In the genomic region with DNA sequence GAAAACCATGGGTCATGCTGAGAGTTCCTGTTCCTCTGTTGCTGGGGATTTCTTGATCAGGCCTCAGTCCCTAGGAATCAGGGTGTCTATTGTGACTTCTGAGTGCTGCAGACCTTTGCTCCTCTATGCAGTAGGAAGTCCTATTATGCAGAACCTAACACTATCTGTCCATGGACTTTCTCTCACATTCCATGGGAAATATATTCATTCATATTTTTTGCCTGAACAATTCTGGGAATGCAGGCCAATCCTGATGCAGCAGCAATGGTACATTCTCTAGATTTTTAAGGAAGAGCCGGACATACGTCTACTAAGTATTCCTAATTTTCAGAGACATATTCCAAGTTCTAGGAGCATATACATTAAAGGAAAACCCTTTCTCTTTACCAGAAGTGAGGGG, we compare ENCODE assay signal across 16 cellular contexts.
"Had no signal": no experiment of that assay in that cellular context is flagged by ENCODE, and none has a peak within 500 bp of the region (broad histone marks: within the 10 kb centered on the region; RNA-seq: fewer than 3 reads in every experiment).

No MANE protein-coding gene starts in this region.

- H3K9me3 Mint-ChIP-seq: naive B cell; natural killer cell treated with Interleukin-12 subunit alpha and Interleukin-12 subunit beta and Interleukin-15 and Interleukin-18, amount 100 ng/mL, for 72 hours; stimulated activated memory B cell treated with anti-CD40 and anti-IgM and Interleukin-4, amounts not matched to agents 10 μg/mL and 1 μg/mL and 100 μg/mL, for 72 hours had no signal

- H3K4me1 Mint-ChIP-seq: stimulated activated memory B cell treated with anti-CD40 and anti-IgM and Interleukin-4, amounts not matched to agents 10 μg/mL and 1 μg/mL and 100 μg/mL, for 72 hours had no signal

- DNase-seq: cortex of kidney; effector memory CD8-positive, alpha-beta T cell; foreskin fibroblast; gastrocnemius medialis; head of caudate nucleus; left ventricle myocardium superior; lower lobe of right lung; mucosa of descending colon; naive B cell; stimulated activated CD4-positive, alpha-beta T cell treated with anti-CD3 and anti-CD28 coated beads, Interleukin-2, amount 100 ng/mL, for 24 hours; stimulated activated CD4-positive, alpha-beta T cell treated with anti-CD3 and anti-CD28 coated beads, Interleukin-4, amount 100 ng/mL, for 4 hours; stimulated activated naive CD8-positive, alpha-beta T cell treated with anti-CD3 and anti-CD28 coated beads, Interleukin-15, Interleukin-2, amounts not matched to agents 100 U/mL and 50 U/mL, for 24 hours; upper lobe of left lung had no signal

- H3K27me3 Mint-ChIP-seq: effector memory CD8-positive, alpha-beta T cell; naive B cell; natural killer cell treated with Interleukin-12 subunit alpha and Interleukin-12 subunit beta and Interleukin-15 and Interleukin-18, amount 100 ng/mL, for 72 hours; stimulated activated memory B cell treated with anti-CD40 and anti-IgM and Interleukin-4, amounts not matched to agents 10 μg/mL and 1 μg/mL and 100 μg/mL, for 72 hours had no signal

- H3K4me3 Mint-ChIP-seq: effector memory CD8-positive, alpha-beta T cell; naive B cell; natural killer cell treated with Interleukin-12 subunit alpha and Interleukin-12 subunit beta and Interleukin-15 and Interleukin-18, amount 100 ng/mL, for 72 hours; neural progenitor cell; stimulated activated memory B cell treated with anti-CD40 and anti-IgM and Interleukin-4, amounts not matched to agents 10 μg/mL and 1 μg/mL and 100 μg/mL, for 72 hours had no signal

- H3K27ac Mint-ChIP-seq: effector memory CD8-positive, alpha-beta T cell; naive B cell; natural killer cell treated with Interleukin-12 subunit alpha and Interleukin-12 subunit beta and Interleukin-15 and Interleukin-18, amount 100 ng/mL, for 72 hours; neural progenitor cell; stimulated activated memory B cell treated with anti-CD40 and anti-IgM and Interleukin-4, amounts not matched to agents 10 μg/mL and 1 μg/mL and 100 μg/mL, for 72 hours had no signal

- H3K36me3 Mint-ChIP-seq: naive B cell; natural killer cell treated with Interleukin-12 subunit alpha and Interleukin-12 subunit beta and Interleukin-15 and Interleukin-18, amount 100 ng/mL, for 72 hours; stimulated activated memory B cell treated with anti-CD40 and anti-IgM and Interleukin-4, amounts not matched to agents 10 μg/mL and 1 μg/mL and 100 μg/mL, for 72 hours had no signal

- ATAC-seq: effector memory CD8-positive, alpha-beta T cell; gastrocnemius medialis; left ventricle myocardium superior; mucosa of descending colon; natural killer cell treated with Interleukin-12 subunit alpha and Interleukin-12 subunit beta and Interleukin-15 and Interleukin-18, amount 100 ng/mL, for 72 hours; stimulated activated memory B cell treated with anti-CD40 and anti-IgM and Interleukin-4, amounts not matched to agents 10 μg/mL and 1 μg/mL and 100 μg/mL, for 72 hours; stimulated activated naive CD8-positive, alpha-beta T cell treated with anti-CD3 and anti-CD28 coated beads, Interleukin-15, Interleukin-2, amounts not matched to agents 100 U/mL and 50 U/mL, for 24 hours had no signal
